30 cellular contexts compared by ENCODE assay signal in the genomic region with DNA sequence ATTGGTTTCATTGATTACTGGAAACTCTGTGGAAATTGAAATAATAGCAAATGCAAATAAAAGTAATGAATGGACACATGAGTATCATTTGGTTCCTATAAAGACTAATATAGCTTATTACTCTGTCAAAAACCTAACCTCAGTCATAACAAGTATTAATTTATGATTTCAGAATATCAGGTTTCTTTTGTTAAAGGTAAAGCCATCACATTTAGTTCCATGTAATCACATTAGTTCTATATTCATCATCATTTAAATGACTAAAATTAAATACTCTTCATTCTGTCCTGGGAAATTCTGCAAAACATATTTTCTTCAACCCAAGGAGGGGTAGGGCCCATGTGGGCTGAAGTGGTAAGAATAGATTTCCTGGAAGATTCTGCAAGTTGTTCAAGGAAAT.
"Had no signal": no experiment of that assay in that cellular context is flagged by ENCODE, and none has a peak within 500 bp of the region (broad histone marks: within the 10 kb centered on the region; RNA-seq: fewer than 3 reads in every experiment).

No MANE protein-coding gene starts in this region.

- H3K27ac ChIP-seq: adrenal gland, ascending aorta, body of pancreas, brain microvascular endothelial cell, breast epithelium, cardiac muscle cell had no signal

- H3K4me1 ChIP-seq: adrenal gland, ascending aorta, body of pancreas, breast epithelium had no signal

- DNase-seq: activated effector memory CD4-positive, alpha-beta T cell treated with anti-CD3 and anti-CD28 coated beads, Interleukin-2, amount 50 U/mL, for 16 hours; activated effector memory CD4-positive, alpha-beta T cell treated with Interleukin-2 at 50 U/mL for 16 hours; activated gamma-delta T cell; activated gamma-delta T cell treated with Interleukin-2 at 50 U/mL for 16 hours; activated naive CD4-positive, alpha-beta T cell; activated naive CD4-positive, alpha-beta T cell treated with anti-CD3 and anti-CD28 coated beads for 36 hours; activated naive CD4-positive, alpha-beta T cell treated with anti-CD3 and anti-CD28 coated beads, Interleukin-2, amount 10 ng/mL, durations not matched to agents 7 days and 5 days; activated naive CD4-positive, alpha-beta T cell treated with anti-CD3 and anti-CD28 coated beads, Interleukin-2, amount 50 U/mL, for 16 hours; activated naive CD4-positive, alpha-beta T cell treated with Interleukin-2 at 50 U/mL for 16 hours; activated naive CD8-positive, alpha-beta T cell treated with anti-CD3 and anti-CD28 coated beads for 36 hours; activated naive CD8-positive, alpha-beta T cell treated with anti-CD3 and anti-CD28 coated beads, Interleukin-2, amount 10 ng/mL, durations not matched to agents 7 days and 5 days; activated naive CD8-positive, alpha-beta T cell treated with anti-CD3 and anti-CD28 coated beads, Interleukin-2, amount 50 U/mL, for 24 hours; activated T-cell treated with anti-CD3 and anti-CD28 coated beads, Interleukin-2, amount 50 U/mL, for 4 hours; activated T-cell treated with anti-CD3 and anti-CD28 coated beads, Interleukin-2, amount 50 U/mL, for 48 hours; activated T-cell treated with anti-CD3 and anti-CD28 coated beads, Interleukin-2, amount 50 U/mL, for 72 hours; adrenal gland; amniotic stem cell; amygdala; anterior cingulate cortex; aorta; body of pancreas; brain microvascular endothelial cell; caudate nucleus; central memory CD4-positive, alpha-beta T cell; cerebellar nuclear complex had no signal

- H3K4me3 ChIP-seq: adrenal gland, ascending aorta, body of pancreas, breast epithelium, cardiac muscle cell had no signal

- H3K9me3 ChIP-seq: adrenal gland, ascending aorta, body of pancreas, breast epithelium had no signal

- H3K36me3 ChIP-seq: adrenal gland, ascending aorta, brain microvascular endothelial cell, breast epithelium, cardiac muscle cell had no signal

- H3K27me3 ChIP-seq: adrenal gland, ascending aorta, body of pancreas, brain microvascular endothelial cell, breast epithelium, cardiac muscle cell had no signal

- ATAC-seq: activated naive CD4-positive, alpha-beta T cell treated with anti-CD3 and anti-CD28 coated beads, Interleukin-2, amount 50 U/mL, for 72 hours; activated naive CD8-positive, alpha-beta T cell treated with anti-CD3 and anti-CD28 coated beads, Interleukin-2, amount 50 U/mL, for 24 hours; activated T-cell treated with anti-CD3 and anti-CD28 coated beads, Interleukin-2, amount 50 U/mL, for 4 hours; activated T-cell treated with anti-CD3 and anti-CD28 coated beads, Interleukin-2, amount 50 U/mL, for 72 hours; activated T-helper 17 cell treated with anti-CD3 and anti-CD28 coated beads, Interleukin-2, amount 50 U/mL, for 72 hours; body of pancreas had no signal
